ENCODE assay signal across 27 cellular contexts in genomic region chr18:11393486-11393885, GRCh38.
DNase-seq lines count a peak whose midpoint lies in the region; ATAC-seq and TF ChIP-seq lines count a peak whose summit lies in the region.
"Had no signal": no experiment of that assay in that cellular context is flagged by ENCODE, and none has a peak within 500 bp of the region (broad histone marks: within the 10 kb centered on the region; RNA-seq: fewer than 3 reads in every experiment).

No MANE protein-coding gene starts in this region.

- no peaks in the 10 kb centered on the region for H3K27me3 ChIP-seq in stomach
- H3K27me3 ChIP-seq: BLaER1, esophagus muscularis mucosa, testis, uterus had no signal

- TF ChIP-seq EP300 in stomach (IDR thresholded peaks at IDR 0.05): no peak

- 23 to 51% (median 42%) methylated on average over 4 of the region's 4 CpGs for WGBS in stomach, 5 donors

- peaks cover 23% of the 10 kb centered on the region for H3K4me1 Mint-ChIP-seq in nephron progenitor cell
- H3K4me1 Mint-ChIP-seq: central memory CD8-positive, alpha-beta T cell; natural killer cell; stimulated activated effector memory CD8-positive, alpha-beta T cell treated with anti-CD3 and anti-CD28 coated beads, Interleukin-12 subunit alpha, Interleukin-12 subunit beta, amount 100 ng/mL, for 72 hours had no signal

- no peaks in the 10 kb centered on the region for H3K4me1 ChIP-seq in stomach
- H3K4me1 ChIP-seq: BLaER1, Caco-2, esophagus muscularis mucosa, testis, uterus had no signal

- no peaks in the 10 kb centered on the region for H3K9me3 ChIP-seq in stomach
- H3K9me3 ChIP-seq: BLaER1, Caco-2, esophagus muscularis mucosa, testis, uterus had no signal

- H3K27me3 Mint-ChIP-seq in nephron progenitor cell (ENCODE audit: low read depth, poor library complexity): peaks cover 2% of the 10 kb centered on the region
- H3K27me3 Mint-ChIP-seq: central memory CD8-positive, alpha-beta T cell had no signal

- H3K36me3 Mint-ChIP-seq in nephron progenitor cell (ENCODE audit: low read depth): no peaks in the 10 kb centered on the region
- H3K36me3 Mint-ChIP-seq: natural killer cell; stimulated activated effector memory CD8-positive, alpha-beta T cell treated with anti-CD3 and anti-CD28 coated beads, Interleukin-12 subunit alpha, Interleukin-12 subunit beta, amount 100 ng/mL, for 72 hours had no signal

- no peak overlapping the region for H3K27ac ChIP-seq in stomach
- H3K27ac ChIP-seq: BLaER1, esophagus muscularis mucosa, testis, uterus had no signal

- ATAC-seq in GM21423 (IDR thresholded peaks at IDR 0.05; ENCODE audit: unreplicated experiment): no peak
- ATAC-seq: natural killer cell; stimulated activated effector memory CD8-positive, alpha-beta T cell treated with anti-CD3 and anti-CD28 coated beads, Interleukin-12 subunit alpha, Interleukin-12 subunit beta, amount 100 ng/mL, for 72 hours had no signal

- no peak overlapping the region for H3K4me3 ChIP-seq in fibroblast of the aortic adventitia (ENCODE audit: low read depth, low read length)
- no peak overlapping the region for H3K4me3 ChIP-seq in stomach
- H3K4me3 ChIP-seq: BLaER1, esophagus muscularis mucosa, testis, uterus had no signal

- peak overlapping the region; percentile 68 for H3K27ac Mint-ChIP-seq in nephron progenitor cell
- H3K27ac Mint-ChIP-seq: activated naive CD4-positive, alpha-beta T cell treated with anti-CD3 and anti-CD28 coated beads for 36 hours; natural killer cell; stimulated activated effector memory CD8-positive, alpha-beta T cell treated with anti-CD3 and anti-CD28 coated beads, Interleukin-12 subunit alpha, Interleukin-12 subunit beta, amount 100 ng/mL, for 72 hours had no signal

- TF ChIP-seq POLR2A in stomach (IDR thresholded peaks at IDR 0.05): no peak

- no peaks in the 10 kb centered on the region for H3K36me3 ChIP-seq in stomach
- H3K36me3 ChIP-seq: BLaER1, esophagus muscularis mucosa, uterus had no signal

- intact Hi-C loops in stomach (cut with DNase I; ENCODE audit: low total_unique reads): no loop called here

- no peaks in the 10 kb centered on the region for H3K9me3 Mint-ChIP-seq in nephron progenitor cell
- H3K9me3 Mint-ChIP-seq: activated naive CD4-positive, alpha-beta T cell treated with anti-CD3 and anti-CD28 coated beads for 36 hours; natural killer cell; stimulated activated effector memory CD8-positive, alpha-beta T cell treated with anti-CD3 and anti-CD28 coated beads, Interleukin-12 subunit alpha, Interleukin-12 subunit beta, amount 100 ng/mL, for 72 hours had no signal

- DNase-seq in EL (peak; percentile 13), NCI-H226 (peak; percentile 88), fibroblast of the aortic adventitia (ENCODE audit: low read depth) (peak; percentile 50), nephron progenitor cell (no peak), cerebellar cortex (ENCODE audit: low spot score) (no peak), SK-N-DZ (ENCODE audit: low spot score) (no peak), stomach (no peak)
- DNase-seq: ACHN; activated CD8-positive, alpha-beta memory T cell treated with anti-CD3 and anti-CD28 coated beads for 24 hours; activated naive CD4-positive, alpha-beta T cell treated with anti-CD3 and anti-CD28 coated beads for 36 hours; activated T-cell treated with anti-CD3 and anti-CD28 coated beads, Interleukin-2, amount 50 U/mL, for 48 hours; Caco-2; H7; IMR-90; kidney glomerular epithelial cell; natural killer cell; NCI-H1436; NCI-H2107; NCI-H526 treated with DMSO at 0.1 percent for 48 hours; SW 1271; testis had no signal

- no peak for TF ChIP-seq CTCF in fibroblast of the aortic adventitia (IDR thresholded peaks at IDR 0.05; ENCODE audit: insufficient read depth, low read length)
- no peak for TF ChIP-seq CTCF in nephron progenitor cell (IDR thresholded peaks at IDR 0.05)
- no peak for TF ChIP-seq CTCF in stomach (IDR thresholded peaks at IDR 0.05)

- no peak overlapping the region for H3K4me3 Mint-ChIP-seq in nephron progenitor cell
- H3K4me3 Mint-ChIP-seq: activated naive CD4-positive, alpha-beta T cell treated with anti-CD3 and anti-CD28 coated beads for 36 hours; central memory CD8-positive, alpha-beta T cell; natural killer cell; stimulated activated effector memory CD8-positive, alpha-beta T cell treated with anti-CD3 and anti-CD28 coated beads, Interleukin-12 subunit alpha, Interleukin-12 subunit beta, amount 100 ng/mL, for 72 hours had no signal

Comparison
In these comparisons a context has a peak if more than half of its experiments do, and no peak if none do; other contexts are left out.
1. DNase-seq: peak in EL (single experiment), NCI-H226 (single experiment) and fibroblast of the aortic adventitia (single experiment); none in nephron progenitor cell (single experiment), cerebellar cortex (single experiment), SK-N-DZ (single experiment) and stomach (single experiment).